22 cellular contexts compared by ENCODE assay signal in genomic region chr16:23530062-23530461, GRCh38.
"Had no signal": no experiment of that assay in that cellular context is flagged by ENCODE, and none has a peak within 500 bp of the region (broad histone marks: within the 10 kb centered on the region; RNA-seq: fewer than 3 reads in every experiment).

No MANE protein-coding gene starts in this region.

- FAIRE-seq: endothelial cell of umbilical vein, frontal cortex, kidney had no signal

- H3K79me2 ChIP-seq: hepatocyte had no signal

- H3K9me3 ChIP-seq: colonic mucosa, esophagus muscularis mucosa, gastroesophageal sphincter, heart left ventricle, left lung, lower lobe of right lung, mucosa of descending colon had no signal

- H3K4me3 ChIP-seq: colonic mucosa, esophagus muscularis mucosa, gastroesophageal sphincter, heart left ventricle, hepatocyte, left lung, lower lobe of right lung, mucosa of descending colon had no signal

- H2AFZ ChIP-seq: hepatocyte had no signal

- ATAC-seq: effector memory CD8-positive, alpha-beta T cell; foreskin keratinocyte; gastroesophageal sphincter; left colon; left lung; left ventricle myocardium superior; mucosa of descending colon had no signal

- H3K4me2 ChIP-seq: hepatocyte had no signal

- H3K4me1 ChIP-seq: colonic mucosa, esophagus muscularis mucosa, foreskin keratinocyte, gastroesophageal sphincter, lower lobe of right lung had no signal

- H3K27me3 ChIP-seq: colonic mucosa, esophagus muscularis mucosa, foreskin keratinocyte, gastroesophageal sphincter, heart left ventricle, hepatocyte, left lung had no signal

- DNase-seq: colonic mucosa; cortex of kidney; effector CD8-positive, alpha-beta T cell; effector memory CD8-positive, alpha-beta T cell; foreskin keratinocyte; heart left ventricle; hypothalamus; immature natural killer cell; islet precursor cell; kidney glomerular epithelial cell; left colon; left lung; left ventricle myocardium superior; lower lobe of right lung; mesenchymal stem cell; mucosa of descending colon had no signal

- H3K27ac ChIP-seq: colonic mucosa, esophagus muscularis mucosa, foreskin keratinocyte, gastroesophageal sphincter, heart left ventricle, hepatocyte had no signal
